Comparison of ENCODE assay signal across 9 cellular contexts in genomic region chr17:1644493-1645206, GRCh38. TPM values are rescaled to one million over a fixed set of nuclear protein-coding genes. Genes with fewer than 3 reads are reported as not detected.
DNase-seq lines count a peak whose midpoint lies in the region; ATAC-seq and TF ChIP-seq lines count a peak whose summit lies in the region.
"Had no signal": no experiment of that assay in that cellular context is flagged by ENCODE, and none has a peak within 500 bp of the region (broad histone marks: within the 10 kb centered on the region; RNA-seq: fewer than 3 reads in every experiment).

No MANE protein-coding gene starts in this region.

- H3K4me3 ChIP-seq in CD8-positive, alpha-beta memory T cell (ENCODE audit: low read length) = peak overlapping the region; percentile 45
- H3K4me3 ChIP-seq in HUES6 (ENCODE audit: low read depth, low read length) = no peak overlapping the region; the same call in 1 of the 2 replicates
- no peak overlapping the region for H3K4me3 ChIP-seq in astrocyte of the spinal cord (ENCODE audit: low read depth, low read length)
- H3K4me3 ChIP-seq in mucosa of rectum (ENCODE audit: low read length in 2 of 2) = peak overlapping the region; percentile 60 to 61

- no peaks in the 10 kb centered on the region for H3K27me3 Mint-ChIP-seq in CD8-positive, alpha-beta memory T cell

- H3K27ac ChIP-seq in CD8-positive, alpha-beta memory T cell (ENCODE audit: low read depth, low read length) = no peak overlapping the region
- H3K27ac ChIP-seq in HUES6 (ENCODE audit: low read depth, low read length) (no peak overlapping the region), mucosa of rectum (ENCODE audit: low read depth in 2 of 2, low read length in 2 of 2) (peak overlapping the region in 1 of 2 donors; percentile 68)
- H3K27ac ChIP-seq: HL-60 had no signal

- H3K27me3 ChIP-seq in CD8-positive, alpha-beta memory T cell (ENCODE audit: insufficient read depth, low read length, poor library complexity, severe bottlenecking) = no peaks in the 10 kb centered on the region
- H3K27me3 ChIP-seq in HUES6 (ENCODE audit: control insufficient read depth, insufficient read depth, low read length) = peaks cover 16% of the 10 kb centered on the region
- no peaks in the 10 kb centered on the region for H3K27me3 ChIP-seq in mucosa of rectum (ENCODE audit: control insufficient read depth in 2 of 2, insufficient read depth in 2 of 2, low read length in 2 of 2)

- peak overlapping the region in 3 of 8 donors; percentile 42 to 72 (median 58) for H3K27ac Mint-ChIP-seq in CD8-positive, alpha-beta memory T cell

- peaks cover 24% of the 10 kb centered on the region for H3K4me1 ChIP-seq in CD8-positive, alpha-beta memory T cell (ENCODE audit: insufficient read depth, low read length)
- H3K4me1 ChIP-seq in HUES6 (ENCODE audit: control insufficient read depth, insufficient read depth, low read length) = peaks cover 47% of the 10 kb centered on the region
- peaks cover 26 to 27% of the 10 kb centered on the region in 2 donors for H3K4me1 ChIP-seq in mucosa of rectum (ENCODE audit: control insufficient read depth in 2 of 2, insufficient read depth in 2 of 2, low read length in 2 of 2)

- in situ Hi-C loops in astrocyte of the spinal cord (cut with HindIII; ENCODE audit: low sequenced_read_pairs) = no loop called here

- H3K9me3 Mint-ChIP-seq in CD8-positive, alpha-beta memory T cell = no peaks in the 10 kb centered on the region

- H3K36me3 ChIP-seq in CD8-positive, alpha-beta memory T cell (ENCODE audit: insufficient read depth, low read length) = no peaks in the 10 kb centered on the region
- no peaks in the 10 kb centered on the region for H3K36me3 ChIP-seq in HUES6 (ENCODE audit: control insufficient read depth, insufficient read depth, low read length)
- peaks cover 6 to 11% of the 10 kb centered on the region in 2 donors for H3K36me3 ChIP-seq in mucosa of rectum (ENCODE audit: control insufficient read depth in 2 of 2, insufficient read depth in 2 of 2, low read length in 2 of 2)

- H3K4me3 Mint-ChIP-seq in CD8-positive, alpha-beta memory T cell = peak overlapping the region; percentile 80 to 87 (median 81)

- H3K9me3 ChIP-seq in CD8-positive, alpha-beta memory T cell (ENCODE audit: low read length) = no peaks in the 10 kb centered on the region
- H3K9me3 ChIP-seq in HUES6 (ENCODE audit: control insufficient read depth, insufficient read depth, low read depth, low read length) = no peaks in the 10 kb centered on the region
- H3K9me3 ChIP-seq in mucosa of rectum (ENCODE audit: control insufficient read depth in 2 of 2, low read length in 2 of 2) = no peaks in the 10 kb centered on the region

- CTCF ChIA-PET in CD8-positive, alpha-beta memory T cell (lab: Charles Lee) = interaction anchor here (1.2 kb wide), 1 partner anchor 14 kb away, joined by 3 read pairs; no protein-coding TSS in a partner anchor

- peak overlapping the region; percentile 34 for H3K9ac ChIP-seq in HUES6 (ENCODE audit: low read length)
- peak overlapping the region; percentile 41 to 47 for H3K9ac ChIP-seq in mucosa of rectum (ENCODE audit: low read depth in 1 of 2, low read length in 2 of 2)

- TF ChIP-seq CTCF in astrocyte of the spinal cord (IDR thresholded peaks at IDR 0.05; ENCODE audit: low read depth, low read length) = no peak

- DNase-seq in CD8-positive, alpha-beta memory T cell = no peak
- DNase-seq in astrocyte of the spinal cord (ENCODE audit: low read depth, low spot score) (peak; percentile 30), NOMO-1 treated with dmso at 0.1 percent for 144 hours (lab: John Stamatoyannopoulos, UW; ENCODE audit: unreplicated experiment) (no peak), GDM1 (lab: John Stamatoyannopoulos, UW) (no peak)

- peaks cover 9 to 28% (median 12%) of the 10 kb centered on the region in 3 donors for H3K4me1 Mint-ChIP-seq in CD8-positive, alpha-beta memory T cell

- no peaks in the 10 kb centered on the region for H3K36me3 Mint-ChIP-seq in CD8-positive, alpha-beta memory T cell

- ATAC-seq in GM21367 (IDR thresholded peaks at IDR 0.05; ENCODE audit: unreplicated experiment) = no peak
- no peak for ATAC-seq in GM21390 (IDR thresholded peaks at IDR 0.05; ENCODE audit: unreplicated experiment)

- POLR2A ChIA-PET in CD8-positive, alpha-beta memory T cell (lab: Charles Lee) = interaction anchor here (0.8 to 1.7 kb wide), 2 partner anchors 12 to 15 kb away, joined by 3 to 7 read pairs; partner anchors contain the start of gene SLC43A2

RNA-seq across cellular contexts. Expression of gene SCARF1, which starts 0.9 kb away (rescaled TPM):
- under 1 TPM; 0.71 to 0.94 TPM for total RNA-seq in CD8-positive, alpha-beta memory T cell
- 0.39 TPM for polyA plus RNA-seq in CD8-positive, alpha-beta memory T cell

RNA-seq across cellular contexts. Expression of gene RILP, which starts 5.0 kb away (rescaled TPM):
- 1 to 10 TPM; 2.1 to 3.0 TPM for total RNA-seq in CD8-positive, alpha-beta memory T cell
- polyA plus RNA-seq in CD8-positive, alpha-beta memory T cell = 3.7 TPM

RNA-seq across cellular contexts. Expression of gene SLC43A2, which starts 16.0 kb away (rescaled TPM):
- 10 to 100 TPM in 1 of 2 experiments, 1 to 10 TPM in 1; 9.0 to 10.2 TPM for total RNA-seq in CD8-positive, alpha-beta memory T cell
- polyA plus RNA-seq in CD8-positive, alpha-beta memory T cell = 1.6 TPM

RNA-seq across cellular contexts. Expression of gene PRPF8, which starts 40.0 kb away (rescaled TPM):
- total RNA-seq in CD8-positive, alpha-beta memory T cell = 100 to 1,000 TPM; 430 to 447 TPM
- 209 TPM for polyA plus RNA-seq in CD8-positive, alpha-beta memory T cell

Comparison
In these comparisons a context has a peak if more than half of its experiments do, and no peak if none do; other contexts are left out.
1. H3K4me3 ChIP-seq: peak in CD8-positive, alpha-beta memory T cell (single experiment) and mucosa of rectum (2 of 2); none in HUES6 (single experiment) and astrocyte of the spinal cord (single experiment).